In the genomic region with DNA sequence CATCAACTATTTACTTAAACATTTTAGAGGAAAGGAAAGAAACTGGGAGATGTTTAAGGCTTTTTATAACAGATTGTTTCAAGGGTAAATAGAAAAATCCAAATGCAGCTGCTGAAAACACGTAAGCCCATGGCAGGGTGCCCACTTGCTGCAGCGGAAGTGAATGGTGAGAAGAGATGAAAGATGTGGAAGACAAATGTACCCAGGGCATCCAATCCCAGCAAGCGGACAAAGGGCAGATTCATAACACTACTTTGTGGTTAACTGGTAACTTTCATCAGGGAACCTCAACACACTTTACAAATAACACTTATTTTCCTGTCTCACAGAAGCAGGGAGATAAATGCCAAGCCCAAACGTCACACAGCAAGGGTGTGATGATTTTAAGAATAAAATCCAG, we compare ENCODE assay signal across 12 cellular contexts.
DNase-seq lines count a peak whose midpoint lies in the region; ATAC-seq and TF ChIP-seq lines count a peak whose summit lies in the region.
"Had no signal": no experiment of that assay in that cellular context is flagged by ENCODE, and none has a peak within 500 bp of the region (broad histone marks: within the 10 kb centered on the region; RNA-seq: fewer than 3 reads in every experiment).

No MANE protein-coding gene starts in this region.

- H3K27me3 ChIP-seq in CD8-positive, alpha-beta memory T cell (ENCODE audit: insufficient read depth, low read length, poor library complexity, severe bottlenecking), result no peaks in the 10 kb centered on the region
- H3K27me3 ChIP-seq in GM23248 (replicated peaks; ENCODE audit: insufficient read depth) (no peaks in the 10 kb centered on the region), foreskin keratinocyte (no peaks in the 10 kb centered on the region)
- H3K27me3 ChIP-seq: gastroesophageal sphincter had no signal

- no peaks in the 10 kb centered on the region for H3K79me2 ChIP-seq in GM23248 (ENCODE audit: insufficient read depth)

- WGBS in GM23248 (ENCODE audit: low coverage in 1 of 2, low lambda C conversion rate in 2 of 2, missing lambda C conversion rate in 2 of 2), 2 experiments, result 33 to 35% methylated on average over 4 of the region's 4 CpGs

- peaks cover 41 to 50% (median 42%) of the 10 kb centered on the region in 3 donors for H3K4me1 Mint-ChIP-seq in CD8-positive, alpha-beta memory T cell
- H3K4me1 Mint-ChIP-seq in naive thymus-derived CD8-positive, alpha-beta T cell, result peaks cover 31 to 49% (median 43%) of the 10 kb centered on the region in 4 donors

- in situ Hi-C loops in GM23248 (cut with MboI) (no loop called here), astrocyte of the spinal cord (cut with HindIII; ENCODE audit: low sequenced_read_pairs) (no loop called here)

- no peak overlapping the region for H2AFZ ChIP-seq in GM23248

- peaks cover 0 to 12% of the 10 kb centered on the region in 2 donors for H3K27me3 Mint-ChIP-seq in CD8-positive, alpha-beta memory T cell
- H3K27me3 Mint-ChIP-seq in naive thymus-derived CD8-positive, alpha-beta T cell, result peaks cover 0 to 9% (median 0%) of the 10 kb centered on the region in 5 donors

- peaks cover 0 to 17% (median 0%) of the 10 kb centered on the region in 3 donors for H3K36me3 Mint-ChIP-seq in CD8-positive, alpha-beta memory T cell
- peaks cover 0 to 11% (median 0%) of the 10 kb centered on the region in 3 donors for H3K36me3 Mint-ChIP-seq in naive thymus-derived CD8-positive, alpha-beta T cell

- ATAC-seq in naive thymus-derived CD8-positive, alpha-beta T cell, result peak; percentile 80 to 89
- ATAC-seq in omental fat pad (ENCODE audit: low FRiP score) (no peak), foreskin keratinocyte (no peak)
- ATAC-seq: gastroesophageal sphincter had no signal

- POLR2A ChIA-PET in CD8-positive, alpha-beta memory T cell (lab: Charles Lee), result interaction anchor here (1.0 kb wide), 1 partner anchor 13 kb away, joined by 3 read pairs; no protein-coding TSS in a partner anchor
- POLR2A ChIA-PET in naive thymus-derived CD8-positive, alpha-beta T cell (lab: Charles Lee), result interaction anchor here (1.0 kb wide), 1 partner anchor 12 kb away, joined by 3 read pairs; no protein-coding TSS in a partner anchor

- CTCF ChIA-PET in CD8-positive, alpha-beta memory T cell (lab: Charles Lee), result no interaction called here

- no peaks in the 10 kb centered on the region for H3K36me3 ChIP-seq in CD8-positive, alpha-beta memory T cell (ENCODE audit: insufficient read depth, low read length)
- no peaks in the 10 kb centered on the region for H3K36me3 ChIP-seq in GM23248 (ENCODE audit: low read depth)
- H3K36me3 ChIP-seq: gastroesophageal sphincter, suprapubic skin had no signal

- H3K9me2 ChIP-seq in GM23248 (ENCODE audit: insufficient read depth), result no peaks in the 10 kb centered on the region

- H3K27ac Mint-ChIP-seq in CD8-positive, alpha-beta memory T cell, result peak overlapping the region in 3 of 8 donors; percentile 14 to 58 (median 35)
- peak overlapping the region in 6 of 10 donors; percentile 11 to 52 (median 18) for H3K27ac Mint-ChIP-seq in naive thymus-derived CD8-positive, alpha-beta T cell
- H3K27ac Mint-ChIP-seq: nephron had no signal

- H3K4me2 ChIP-seq in GM23248 (ENCODE audit: unreplicated experiment), result peak overlapping the region; percentile 10

- H4K20me1 ChIP-seq in GM23248 (ENCODE audit: insufficient read depth), result no peaks in the 10 kb centered on the region

- DNase-seq in CD8-positive, alpha-beta memory T cell, result peak in 3 of 5 donors; percentile 39 to 73 (median 68)
- DNase-seq in GM23248, result peak; percentile 61
- peak; percentile 55 for DNase-seq in astrocyte of the spinal cord (ENCODE audit: low read depth, low spot score)
- peak in 7 of 10 donors; percentile 5 to 77 (median 58) for DNase-seq in naive thymus-derived CD8-positive, alpha-beta T cell
- no peak for DNase-seq in GDM1 (lab: John Stamatoyannopoulos, UW)
- DNase-seq in omental fat pad (ENCODE audit: low spot score), result no peak
- DNase-seq in foreskin keratinocyte, result no peak
- DNase-seq: COR-L47 had no signal

- peaks cover 11% of the 10 kb centered on the region for H3F3A ChIP-seq in GM23248 (ENCODE audit: insufficient read depth)

- H3K27ac ChIP-seq in CD8-positive, alpha-beta memory T cell (ENCODE audit: low read depth, low read length), result no peak overlapping the region
- no peak overlapping the region for H3K27ac ChIP-seq in GM23248
- no peak overlapping the region for H3K27ac ChIP-seq in foreskin keratinocyte
- H3K27ac ChIP-seq: skin epidermis, suprapubic skin had no signal

- peak overlapping the region in 6 of 7 donors; percentile 9 to 59 (median 24) for H3K4me3 Mint-ChIP-seq in CD8-positive, alpha-beta memory T cell
- peak overlapping the region in 7 of 10 donors; percentile 5 to 69 (median 30) for H3K4me3 Mint-ChIP-seq in naive thymus-derived CD8-positive, alpha-beta T cell
- H3K4me3 Mint-ChIP-seq: nephron had no signal

- peaks cover 0 to 10% (median 7%) of the 10 kb centered on the region in 5 donors for H3K9me3 Mint-ChIP-seq in CD8-positive, alpha-beta memory T cell
- peaks cover 0 to 17% (median 4%) of the 10 kb centered on the region in 9 donors for H3K9me3 Mint-ChIP-seq in naive thymus-derived CD8-positive, alpha-beta T cell

- no peaks in the 10 kb centered on the region for H3K9me3 ChIP-seq in CD8-positive, alpha-beta memory T cell (ENCODE audit: low read length)
- H3K9me3 ChIP-seq in GM23248 (ENCODE audit: low read depth), result no peaks in the 10 kb centered on the region
- H3K9me3 ChIP-seq: gastroesophageal sphincter, suprapubic skin had no signal

- H3K4me3 ChIP-seq in CD8-positive, alpha-beta memory T cell (ENCODE audit: low read length), result no peak overlapping the region
- H3K4me3 ChIP-seq in GM23248, result no peak overlapping the region
- H3K4me3 ChIP-seq in astrocyte of the spinal cord (ENCODE audit: low read depth, low read length), result no peak overlapping the region
- H3K4me3 ChIP-seq: gastroesophageal sphincter, skin epidermis, suprapubic skin had no signal

- no peak for TF ChIP-seq CTCF in astrocyte of the spinal cord (IDR thresholded peaks at IDR 0.05; ENCODE audit: low read depth, low read length)
- no peak for TF ChIP-seq CTCF in omental fat pad (IDR thresholded peaks at IDR 0.05)
- no peak for TF ChIP-seq CTCF in foreskin keratinocyte (conservative IDR thresholded peaks at IDR 0.05)

- H3K9ac ChIP-seq in GM23248, result no peak overlapping the region

- H3K4me1 ChIP-seq in CD8-positive, alpha-beta memory T cell (ENCODE audit: insufficient read depth, low read length), result peaks cover 5% of the 10 kb centered on the region
- H3K4me1 ChIP-seq in GM23248 (ENCODE audit: insufficient read depth) (peaks cover 15% of the 10 kb centered on the region), foreskin keratinocyte (peaks cover 3% of the 10 kb centered on the region)
- H3K4me1 ChIP-seq: suprapubic skin had no signal

Comparison
In these comparisons a context has a peak if more than half of its experiments do, and no peak if none do; other contexts are left out.
1. DNase-seq: peak in CD8-positive, alpha-beta memory T cell (3 of 5), GM23248 (single experiment), astrocyte of the spinal cord (single experiment) and naive thymus-derived CD8-positive, alpha-beta T cell (7 of 10); none in GDM1 (single experiment), omental fat pad (single experiment) and foreskin keratinocyte (0 of 2).
2. ATAC-seq: peak in naive thymus-derived CD8-positive, alpha-beta T cell (2 of 2); none in omental fat pad (single experiment) and foreskin keratinocyte (single experiment).